ENCODE assay signal across 12 cellular contexts in the genomic region with DNA sequence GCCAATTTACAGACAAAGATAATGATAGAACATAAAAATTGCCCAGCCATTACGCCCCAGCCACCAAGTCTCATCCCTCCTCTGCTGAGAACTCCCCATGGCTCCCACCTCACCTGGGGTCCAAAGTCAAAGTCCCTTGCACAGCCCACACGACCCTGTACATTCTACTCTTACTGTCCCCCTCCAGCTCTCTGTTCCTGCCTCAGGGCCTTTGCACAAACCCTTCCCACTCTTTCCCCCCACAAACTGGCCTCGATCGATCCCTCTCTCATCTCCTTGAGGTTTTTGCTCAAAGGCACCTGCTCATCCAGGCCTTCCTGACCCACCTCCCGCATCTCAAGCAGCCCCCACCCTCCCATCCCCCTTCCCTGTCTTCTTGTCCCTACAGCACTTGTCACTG. TPM values are rescaled to one million over a fixed set of nuclear protein-coding genes. Genes with fewer than 3 reads are reported as not detected.
DNase-seq lines count a peak whose midpoint lies in the region; ATAC-seq, FAIRE-seq and TF ChIP-seq lines count a peak whose summit lies in the region.
"Had no signal": no experiment of that assay in that cellular context is flagged by ENCODE, and none has a peak within 500 bp of the region (broad histone marks: within the 10 kb centered on the region; RNA-seq: fewer than 3 reads in every experiment).

No MANE protein-coding gene starts in this region.

- no peaks in the 10 kb centered on the region for H4K20me1 ChIP-seq in GM12878 (ENCODE audit: control insufficient read depth, insufficient read depth)

- SMC1A ChIA-PET in GM12878 (lab: Charles Lee; ENCODE audit: uncharacterized antibody, unreplicated experiment) = no interaction called here

- no peak for TF ChIP-seq POLR2A in GM12878 (IDR thresholded peaks at IDR 0.05; ENCODE audit: low read depth, low read length)
- TF ChIP-seq POLR2A in uterus (IDR thresholded peaks at IDR 0.05) = no peak

- no peak for DNase-seq in heart right ventricle
- DNase-seq in cardiac septum (ENCODE audit: low spot score) = no peak
- no peak for DNase-seq in GM12878 (ENCODE audit: low read depth, low spot score)
- DNase-seq in naive B cell = no peak
- no peak for DNase-seq in uterus
- no peak for DNase-seq in dermis blood vessel endothelial cell
- no peak for DNase-seq in GM19240 (ENCODE audit: insufficient read length, low spot score)
- DNase-seq: BE2C, NCI-H524 treated with DMSO at 0.1 percent for 48 hours had no signal

- peaks cover 2 to 65% (median 21%) of the 10 kb centered on the region in 9 donors for H3K4me1 ChIP-seq in heart right ventricle
- H3K4me1 ChIP-seq in GM12878 (ENCODE audit: control insufficient read depth, insufficient read depth, low read length) = peaks cover 5% of the 10 kb centered on the region; the same call in 1 of the 2 replicates
- peaks cover 0 to 5% of the 10 kb centered on the region in 2 donors for H3K4me1 ChIP-seq in uterus
- H3K4me1 ChIP-seq: BE2C had no signal

- no peak for FAIRE-seq in GM12878 (lab: Jason Lieb, UNC)
- FAIRE-seq: islet of Langerhans had no signal

- peaks cover 0 to 13% (median 4%) of the 10 kb centered on the region in 3 donors for H3K4me1 Mint-ChIP-seq in naive B cell

- RAD21 ChIA-PET in GM12878 (lab: Charles Lee; ENCODE audit: unreplicated experiment) = interaction anchor here (0.7 to 1.0 kb wide), 2 partner anchors 17 to 25 kb away, joined by 3 to 5 read pairs; no protein-coding TSS in a partner anchor

- TF ChIP-seq EP300 in GM12878 (IDR thresholded peaks at IDR 0.05; ENCODE audit: borderline replicate concordance in 1 of 2, control insufficient read depth in 1 of 2, low read depth in 2 of 2, low read length in 2 of 2) = no peak

- 0 out of 2 replicates have a peak overlapping the region, but pooled peaks have one; percentile 95 for H3K4me2 ChIP-seq in GM12878 (ENCODE audit: control insufficient read depth, insufficient read depth)

- POLR2A ChIA-PET in GM12878 (lab: Charles Lee) = no interaction called here

- 70 to 76% methylated on average over 5 of the region's 5 CpGs for WGBS in heart right ventricle, 2 donors
- 67% methylated on average over 4 of the region's 5 CpGs for WGBS in GM12878 (ENCODE audit: insufficient coverage, insufficient replicate concordance, low lambda C conversion rate, missing lambda C conversion rate)

- no peaks in the 10 kb centered on the region for H3K9me3 ChIP-seq in heart right ventricle
- H3K9me3 ChIP-seq in GM12878 (replicated peaks; ENCODE audit: control insufficient read depth, insufficient read depth, low read length) = no peaks in the 10 kb centered on the region
- H3K9me3 ChIP-seq in uterus = no peaks in the 10 kb centered on the region
- H3K9me3 ChIP-seq: BE2C had no signal

- no peaks in the 10 kb centered on the region for H3K36me3 Mint-ChIP-seq in naive B cell

- H3K36me3 ChIP-seq in heart right ventricle = peaks cover 0 to 4% (median 0%) of the 10 kb centered on the region in 9 donors
- no peaks in the 10 kb centered on the region for H3K36me3 ChIP-seq in GM12878 (ENCODE audit: control insufficient read depth in 2 of 2, insufficient read depth in 2 of 2, low read length in 1 of 2)
- no peaks in the 10 kb centered on the region for H3K36me3 ChIP-seq in uterus
- H3K36me3 ChIP-seq: BE2C had no signal

- peaks cover 0 to 38% (median 0%) of the 10 kb centered on the region in 7 donors for H3K27me3 ChIP-seq in heart right ventricle
- no peaks in the 10 kb centered on the region for H3K27me3 ChIP-seq in GM12878 (replicated peaks in 1 of 2; ENCODE audit: control insufficient read depth in 2 of 2, insufficient read depth in 2 of 2, low read length in 1 of 2)
- H3K27me3 ChIP-seq in uterus = no peaks in the 10 kb centered on the region
- H3K27me3 ChIP-seq: BE2C had no signal

- H3K9ac ChIP-seq in GM12878 (ENCODE audit: control insufficient read depth, insufficient read depth, low read length) = no peak overlapping the region

- in situ Hi-C loops in GM12878 (cut with MboI) = no loop called here

- TF ChIP-seq CTCF in heart right ventricle (IDR thresholded peaks at IDR 0.05) (no peak), GM12878 (IDR thresholded peaks at IDR 0.05 in 2 of 3, conservative IDR thresholded peaks at IDR 0.05 in 1 of 3; ENCODE audit: control insufficient read depth in 2 of 3, extremely low read depth in 1 of 3, insufficient read depth in 1 of 3, low read depth in 3 of 3, low read length in 3 of 3) (no peak), uterus (IDR thresholded peaks at IDR 0.05) (no peak)

- peak overlapping the region in 1 of 6 donors; percentile 15 for H3K27ac Mint-ChIP-seq in naive B cell
- H3K27ac Mint-ChIP-seq: T-helper 1 cell treated with Interleukin-12 subunit alpha and Interleukin-12 subunit beta and Interleukin-4 antibody, amounts not matched to agents 30 μg/mL and 1 μg/mL, for 36 hours had no signal

- no peak for TF ChIP-seq RAD21 in GM12878 (IDR thresholded peaks at IDR 0.05; ENCODE audit: insufficient read depth, low read depth, low read length)

- CTCF ChIA-PET in GM12878 (lab: Yijun Ruan, JAX) = no interaction called here

- H3K4me3 Mint-ChIP-seq in naive B cell = peak overlapping the region; percentile 52 to 89 (median 76)
- H3K4me3 Mint-ChIP-seq: T-helper 1 cell treated with Interleukin-12 subunit alpha and Interleukin-12 subunit beta and Interleukin-4 antibody, amounts not matched to agents 30 μg/mL and 1 μg/mL, for 36 hours had no signal

- no peak overlapping the region for H2AFZ ChIP-seq in GM12878 (ENCODE audit: control insufficient read depth, low read depth, low read length)

- H3K4me3 ChIP-seq in heart right ventricle (peak overlapping the region in 9 of 10 donors; percentile 54 to 98 (median 79)), GM12878 (no peak overlapping the region), uterus (no peak overlapping the region)

- intact Hi-C loops in heart right ventricle (cut with DNase I) = no loop called here
- intact Hi-C loops in cardiac septum (cut with DNase I) = no loop called here
- intact Hi-C loops in GM12878 (cut with micrococcal nuclease; ENCODE audit: unreplicated experiment) = no loop called here
- intact Hi-C loops in uterus (cut with DNase I; ENCODE audit: low total_unique reads) = no loop called here

- no TSS peak for BruUV-seq in GM12878 (replicated peaks; lab: Mats Ljungman, UMichigan)

- H3K27me3 Mint-ChIP-seq in naive B cell = peaks cover 8 to 46% (median 13%) of the 10 kb centered on the region in 3 donors

- peak overlapping the region; percentile 88 to 99 (median 93) for H3K27ac ChIP-seq in heart right ventricle
- no peak overlapping the region for H3K27ac ChIP-seq in GM12878 (ENCODE audit: control insufficient read depth, insufficient read depth)
- peak overlapping the region; percentile 79 to 90 for H3K27ac ChIP-seq in uterus

- ATAC-seq in heart right ventricle (no peak), GM12878 (no peak), naive B cell (ENCODE audit: low read depth in 2 of 2) (no peak), GM21515 (IDR thresholded peaks at IDR 0.05; ENCODE audit: unreplicated experiment) (no peak)

- peaks cover 0 to 3% (median 0%) of the 10 kb centered on the region in 7 donors for H3K9me3 Mint-ChIP-seq in naive B cell
- H3K9me3 Mint-ChIP-seq: T-helper 1 cell treated with Interleukin-12 subunit alpha and Interleukin-12 subunit beta and Interleukin-4 antibody, amounts not matched to agents 30 μg/mL and 1 μg/mL, for 36 hours had no signal

- H3K79me2 ChIP-seq in GM12878 (ENCODE audit: control insufficient read depth, insufficient read depth, low read length) = no peaks in the 10 kb centered on the region

RNA-seq across cellular contexts. Expression of gene DOCK6, which starts 1.3 kb away (rescaled TPM):
- total RNA-seq in heart right ventricle (10 to 100 TPM; 27.6 to 57.2 (median 40.2) TPM), cardiac septum (50.5 TPM), GM12878 (2014; rRNA removed) (5.0 TPM in 2 replicates), GM12878 (2014; rRNA removed; fragmentation: Illumina TruSeq; extraction: Trizol) (2.9 and 3.1 TPM in 2 replicates), GM12878 (2021) (23.2 and 24.8 TPM in 2 replicates), uterus (10 to 100 TPM; 13.5 to 89.4 (median 38.6) TPM), dermis blood vessel endothelial cell (95.3 and 184 TPM in 2 replicates)
- polyA plus RNA-seq in heart right ventricle (10 to 100 TPM; 29.0 to 73.3 TPM), GM12878 (2011; rRNA removed) (3.0 and 5.8 TPM in 2 replicates), GM12878 (2014; fragmentation: Illumina TruSeq; extraction: Trizol) (0.84 and 2.8 TPM in 2 replicates), GM12878 (2014; fragmentation: Nextera tagmentation; extraction: Ambion mirVana) (1 to 10 TPM in 1 of 2 experiments, under 1 TPM in 1; 0.76 to 1.8 TPM), GM12878 (2014; rRNA removed) (9.4 and 10.4 TPM in 2 replicates), GM12878 (2016; fragmentation: Nextera tagmentation; extraction: Ambion mirVana) (1 to 10 TPM; 4.5 to 5.4 TPM), naive B cell (ENCODE audit: low read depth in 6 of 6) (under 1 TPM in 5 of 6 donors, not detected in 1; 0.18 to 0.87 (median 0.31) TPM)
- 83.2 and 86.5 TPM in 2 replicates for total RNA-seq in GM12878 (2013; cell fraction: nucleolus; rRNA removed)
- 13.6 TPM for polyA plus RNA-seq in GM12878 (2011; ENCODE audit: low read depth)
- polyA plus RNA-seq in GM12878 (2011; cell fraction: cytosol; rRNA removed) = 7.0 and 7.5 TPM in 2 replicates
- polyA plus RNA-seq in GM12878 (2011; cell fraction: nucleus; rRNA removed) = 46.5 and 55.2 TPM in 2 replicates
- polyA plus RNA-seq in GM12878 (2012) = 14.6 and 17.2 TPM in 2 replicates
- polyA minus RNA-seq in GM12878 (2011; rRNA and poly(A)+ RNA removed) = 6.1 and 11.0 TPM in 2 replicates
- 6.9 and 9.2 TPM in 2 replicates for polyA minus RNA-seq in GM12878 (2011; cell fraction: cytosol; rRNA and poly(A)+ RNA removed)
- 9.7 and 12.2 TPM in 2 replicates for polyA minus RNA-seq in GM12878 (2011; cell fraction: nucleus; rRNA and poly(A)+ RNA removed)

RNA-seq across cellular contexts. Expression of gene ANGPTL8, which starts 21.6 kb away (rescaled TPM):
- 1 to 10 TPM in 2 of 10 donors, under 1 TPM in 2, not detected in 6; 0.34 to 1.8 (median 0.99) TPM for total RNA-seq in heart right ventricle
- 10 to 100 TPM in 1 of 2 donors, 1 to 10 TPM in 1; 3.9 to 13.0 TPM for polyA plus RNA-seq in heart right ventricle
- total RNA-seq in cardiac septum = not detected
- total RNA-seq in GM12878 (2013; cell fraction: nucleolus; rRNA removed) = not detected in 2 replicates
- not detected in 2 replicates for total RNA-seq in GM12878 (2014; rRNA removed)
- total RNA-seq in GM12878 (2014; rRNA removed; fragmentation: Illumina TruSeq; extraction: Trizol) = not detected in 2 replicates
- total RNA-seq in GM12878 (2021) = not detected in 2 replicates
- not detected for polyA plus RNA-seq in GM12878 (2011; ENCODE audit: low read depth)
- polyA plus RNA-seq in GM12878 (2011; rRNA removed) = not detected in 2 replicates
- not detected in 2 replicates for polyA plus RNA-seq in GM12878 (2011; cell fraction: cytosol; rRNA removed)
- polyA plus RNA-seq in GM12878 (2011; cell fraction: nucleus; rRNA removed) = not detected in 2 replicates
- polyA plus RNA-seq in GM12878 (2012) = not detected in 2 replicates
- polyA plus RNA-seq in GM12878 (2014; fragmentation: Illumina TruSeq; extraction: Trizol) = not detected in 2 replicates
- not detected for polyA plus RNA-seq in GM12878 (2014; fragmentation: Nextera tagmentation; extraction: Ambion mirVana)
- not detected in 2 replicates for polyA plus RNA-seq in GM12878 (2014; rRNA removed)
- not detected for polyA plus RNA-seq in GM12878 (2016; fragmentation: Nextera tagmentation; extraction: Ambion mirVana)
- polyA minus RNA-seq in GM12878 (2011; rRNA and poly(A)+ RNA removed) = not detected in 2 replicates
- not detected in 2 replicates for polyA minus RNA-seq in GM12878 (2011; cell fraction: cytosol; rRNA and poly(A)+ RNA removed)
- not detected in 2 replicates for polyA minus RNA-seq in GM12878 (2011; cell fraction: nucleus; rRNA and poly(A)+ RNA removed)
- not detected for polyA plus RNA-seq in naive B cell (ENCODE audit: low read depth in 6 of 6)
- total RNA-seq in uterus = 1 to 10 TPM in 1 of 4 donors, not detected in 3; 3.0 TPM
- not detected in 2 replicates for total RNA-seq in dermis blood vessel endothelial cell

RNA-seq across cellular contexts. Expression of gene TSPAN16, which starts 35.0 kb away (rescaled TPM):
- not detected for total RNA-seq in heart right ventricle
- polyA plus RNA-seq in heart right ventricle = not detected
- total RNA-seq in cardiac septum = not detected
- not detected in 2 replicates for total RNA-seq in GM12878 (2013; cell fraction: nucleolus; rRNA removed)
- not detected in 2 replicates for total RNA-seq in GM12878 (2014; rRNA removed)
- total RNA-seq in GM12878 (2014; rRNA removed; fragmentation: Illumina TruSeq; extraction: Trizol) = not detected in 2 replicates
- total RNA-seq in GM12878 (2021) = not detected in 2 replicates
- not detected for polyA plus RNA-seq in GM12878 (2011; ENCODE audit: low read depth)
- polyA plus RNA-seq in GM12878 (2011; rRNA removed) = not detected in 2 replicates
- polyA plus RNA-seq in GM12878 (2011; cell fraction: cytosol; rRNA removed) = not detected in 2 replicates
- polyA plus RNA-seq in GM12878 (2011; cell fraction: nucleus; rRNA removed) = not detected in 2 replicates
- polyA plus RNA-seq in GM12878 (2012) = not detected in 2 replicates
- not detected in 2 replicates for polyA plus RNA-seq in GM12878 (2014; fragmentation: Illumina TruSeq; extraction: Trizol)
- polyA plus RNA-seq in GM12878 (2014; fragmentation: Nextera tagmentation; extraction: Ambion mirVana) = not detected
- polyA plus RNA-seq in GM12878 (2014; rRNA removed) = not detected in 2 replicates
- polyA plus RNA-seq in GM12878 (2016; fragmentation: Nextera tagmentation; extraction: Ambion mirVana) = not detected
- not detected in 2 replicates for polyA minus RNA-seq in GM12878 (2011; rRNA and poly(A)+ RNA removed)
- polyA minus RNA-seq in GM12878 (2011; cell fraction: cytosol; rRNA and poly(A)+ RNA removed) = not detected in 2 replicates
- not detected in 2 replicates for polyA minus RNA-seq in GM12878 (2011; cell fraction: nucleus; rRNA and poly(A)+ RNA removed)
- not detected for polyA plus RNA-seq in naive B cell (ENCODE audit: low read depth in 6 of 6)
- total RNA-seq in uterus = not detected
- not detected in 2 replicates for total RNA-seq in dermis blood vessel endothelial cell

Comparison
In these comparisons a context has a peak if more than half of its experiments do, and no peak if none do; other contexts are left out.
1. H3K4me3 ChIP-seq: peak in heart right ventricle (9 of 10); none in GM12878 (single experiment) and uterus (0 of 2).